In the genomic region with DNA sequence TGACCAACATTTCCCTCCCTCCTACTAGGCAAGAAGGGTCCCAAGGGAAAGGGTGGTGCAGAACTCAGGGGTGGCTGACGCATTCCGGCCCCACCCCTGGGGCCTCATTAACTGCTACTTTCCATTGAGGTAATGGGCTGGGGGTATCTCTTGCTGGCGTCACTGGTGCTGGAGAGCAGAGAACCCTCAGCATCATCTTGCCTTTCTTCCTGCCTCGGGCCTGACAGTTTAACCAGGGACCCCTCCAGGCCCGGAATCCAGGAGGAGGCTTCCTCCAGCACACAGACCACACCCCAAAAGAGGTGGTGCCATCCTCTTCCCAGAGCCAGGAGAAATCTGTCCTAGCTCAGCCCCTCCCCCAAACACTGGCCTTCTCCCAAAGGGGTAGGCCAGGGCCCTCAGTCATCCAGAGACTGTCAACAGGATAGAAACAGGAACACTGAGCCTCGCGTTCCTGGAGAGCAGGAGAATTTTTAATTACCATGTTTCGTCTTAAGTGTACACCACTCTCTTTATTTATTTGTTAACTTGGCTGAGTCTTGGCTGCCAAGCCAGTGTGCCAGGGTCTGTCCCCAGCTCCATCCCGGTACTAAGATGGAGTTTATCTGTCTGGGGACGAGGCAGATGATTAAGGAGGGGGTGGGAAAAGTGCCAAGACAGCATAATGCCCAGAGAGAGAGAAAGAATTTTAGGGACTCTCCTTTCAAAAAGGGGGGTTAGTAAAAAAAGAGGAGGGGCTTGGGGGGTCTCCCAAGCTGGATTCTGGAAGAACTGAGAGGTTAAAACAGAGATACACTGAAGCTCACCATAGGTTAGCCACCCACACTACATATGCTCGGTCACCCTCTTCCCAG, we compare ENCODE assay signal across 19 cellular contexts. TPM values are rescaled to one million over a fixed set of nuclear protein-coding genes. Genes with fewer than 3 reads are reported as not detected.
DNase-seq lines count a peak whose midpoint lies in the region; ATAC-seq and TF ChIP-seq lines count a peak whose summit lies in the region.
"Had no signal": no experiment of that assay in that cellular context is flagged by ENCODE, and none has a peak within 500 bp of the region (broad histone marks: within the 10 kb centered on the region; RNA-seq: fewer than 3 reads in every experiment).

No MANE protein-coding gene starts in this region.

- H3K9me3 ChIP-seq in BE2C (no peaks in the 10 kb centered on the region), HUES48 (ENCODE audit: control insufficient read depth, insufficient read depth, low read length) (no peaks in the 10 kb centered on the region)
- H3K9me3 ChIP-seq: MG63, pancreas, uterus had no signal

- H3K4me1 ChIP-seq in BE2C (peaks cover 18% of the 10 kb centered on the region), HUES48 (ENCODE audit: control insufficient read depth, insufficient read depth, low read length) (peaks cover 45% of the 10 kb centered on the region)

- H3K27me3 ChIP-seq in BE2C (no peaks in the 10 kb centered on the region), HUES48 (ENCODE audit: control insufficient read depth, insufficient read depth, low read length) (no peaks in the 10 kb centered on the region)
- H3K27me3 ChIP-seq: MG63, pancreas, uterus had no signal

- DNase-seq in BE2C (peak; percentile 61), cardiac fibroblast (ENCODE audit: low read depth in 2 of 2) (peak; percentile 51 to 86), left kidney (ENCODE audit: low read depth, low spot score) (peak; percentile 58), NCI-H524 treated with DMSO at 0.1 percent for 48 hours (lab: John Stamatoyannopoulos, UW) (no peak), T1000 (lab: John Stamatoyannopoulos, UW) (no peak)
- no peak for DNase-seq in activated CD4-positive, alpha-beta T cell treated with anti-CD3 and anti-CD28 coated beads, Interleukin-2, amount 50 U/mL, for 1 hour
- DNase-seq: activated CD8-positive, alpha-beta memory T cell treated with anti-CD3 and anti-CD28 coated beads, Interleukin-2, amount 10 ng/mL, durations not matched to agents 7 days and 5 days; activated effector memory CD4-positive, alpha-beta T cell treated with Interleukin-2 at 50 U/mL for 16 hours; amniotic stem cell; kidney; MG63; NCI-H1930; NCI-H524; pancreas; stimulated activated naive CD8-positive, alpha-beta T cell treated with anti-CD3 and anti-CD28 coated beads, Interleukin-15, Interleukin-2, amounts not matched to agents 100 U/mL and 50 U/mL, for 24 hours; uterus had no signal

- H3K27ac ChIP-seq in HUES48 (ENCODE audit: low read depth, low read length) = peak overlapping the region; percentile 37
- H3K27ac ChIP-seq: pancreas, uterus, VCaP had no signal

- no peak for ATAC-seq in HG03108 (IDR thresholded peaks at IDR 0.05; ENCODE audit: unreplicated experiment)
- ATAC-seq: activated CD8-positive, alpha-beta memory T cell treated with anti-CD3 and anti-CD28 coated beads, Interleukin-2, amount 10 ng/mL, durations not matched to agents 7 days and 5 days; pancreas; stimulated activated naive CD8-positive, alpha-beta T cell treated with anti-CD3 and anti-CD28 coated beads, Interleukin-15, Interleukin-2, amounts not matched to agents 100 U/mL and 50 U/mL, for 24 hours had no signal

- H3K36me3 ChIP-seq in BE2C = no peaks in the 10 kb centered on the region
- peaks cover 3% of the 10 kb centered on the region for H3K36me3 ChIP-seq in HUES48 (ENCODE audit: control insufficient read depth, insufficient read depth, low read length)
- H3K36me3 ChIP-seq: MG63, pancreas, uterus had no signal

- H3K4me3 ChIP-seq in BE2C (ENCODE audit: low read depth, low read length) (no peak overlapping the region), HUES48 (ENCODE audit: low read depth, low read length) (no peak overlapping the region), cardiac fibroblast (replicated peaks in 1 of 2; ENCODE audit: low read depth in 2 of 2, low read length in 2 of 2) (no peak overlapping the region)
- H3K4me3 ChIP-seq: MG63, pancreas, uterus had no signal

- no peak overlapping the region for H3K9ac ChIP-seq in HUES48 (ENCODE audit: low read depth, low read length)

- TF ChIP-seq CTCF in BE2C (IDR thresholded peaks at IDR 0.05; ENCODE audit: low read depth, low read length) (no peak), cardiac fibroblast (IDR thresholded peaks at IDR 0.05; ENCODE audit: low read depth, low read length) (no peak)

RNA-seq across cellular contexts. Expression of a gene that starts 5.1 kb away (rescaled TPM):
- polyA plus RNA-seq in BE2C (2012; ENCODE audit: insufficient read depth, insufficient read length, low read depth) = 146 TPM

RNA-seq across cellular contexts. Expression of a gene that starts 57.3 kb away (rescaled TPM):
- 70.1 TPM for polyA plus RNA-seq in BE2C (2012; ENCODE audit: insufficient read depth, insufficient read length, low read depth)

Comparison
In these comparisons a context has a peak if more than half of its experiments do, and no peak if none do; other contexts are left out.
1. DNase-seq: peak in BE2C (single experiment), cardiac fibroblast (2 of 2) and left kidney (single experiment); none in NCI-H524 treated with DMSO at 0.1 percent for 48 hours (single experiment), T1000 (single experiment) and activated CD4-positive, alpha-beta T cell treated with anti-CD3 and anti-CD28 coated beads, Interleukin-2, amount 50 U/mL, for 1 hour (single experiment).